In the genomic region with DNA sequence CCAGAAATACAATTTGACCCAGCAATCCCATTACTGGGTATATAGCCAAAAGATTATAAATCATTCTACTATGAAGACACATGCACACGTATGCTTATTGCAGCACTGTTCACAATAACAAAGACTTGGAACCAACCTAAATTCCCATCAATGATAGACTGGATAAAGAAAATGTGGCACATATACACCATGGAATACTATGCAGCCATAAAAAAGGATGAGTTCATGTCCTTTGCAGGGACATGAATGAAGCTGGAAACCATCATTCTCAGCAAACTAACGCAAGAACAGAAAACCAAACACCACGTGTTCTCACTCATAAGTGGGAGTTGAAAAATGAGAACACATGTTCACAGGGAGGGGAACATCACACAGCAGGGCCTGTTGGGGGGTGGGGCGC, we compare ENCODE assay signal across 2 cellular contexts. TPM values are rescaled to one million over a fixed set of nuclear protein-coding genes. Genes with fewer than 3 reads are reported as not detected.
"Had no signal": no experiment of that assay in that cellular context is flagged by ENCODE, and none has a peak within 500 bp of the region (broad histone marks: within the 10 kb centered on the region; RNA-seq: fewer than 3 reads in every experiment).

No MANE protein-coding gene starts in this region.

RNA-seq across cellular contexts. Expression of a gene that starts 47.9 kb away (rescaled TPM):
- total RNA-seq: G401, GM12878 had no signal
- polyA plus RNA-seq: GM12878 had no signal
